ENCODE assay signal across 8 cellular contexts in genomic region chr20:10674684-10675455, GRCh38. TPM values are rescaled to one million over a fixed set of nuclear protein-coding genes. Genes with fewer than 3 reads are reported as not detected.
DNase-seq lines count a peak whose midpoint lies in the region; ATAC-seq and TF ChIP-seq lines count a peak whose summit lies in the region.

No MANE protein-coding gene starts in this region.

- peaks cover 26% of the 10 kb centered on the region for H3K4me1 Mint-ChIP-seq in activated CD8-positive, alpha-beta memory T cell treated with anti-CD3 and anti-CD28 coated beads, Interleukin-2, amount 10 ng/mL, durations not matched to agents 7 days and 5 days
- peaks cover 0 to 27% (median 18%) of the 10 kb centered on the region in 7 donors for H3K4me1 Mint-ChIP-seq in naive thymus-derived CD4-positive, alpha-beta T cell

- no peaks in the 10 kb centered on the region for H3K36me3 Mint-ChIP-seq in activated CD8-positive, alpha-beta memory T cell treated with anti-CD3 and anti-CD28 coated beads, Interleukin-2, amount 10 ng/mL, durations not matched to agents 7 days and 5 days
- H3K36me3 Mint-ChIP-seq in naive thymus-derived CD4-positive, alpha-beta T cell: no peaks in the 10 kb centered on the region

- intact Hi-C loops in naive thymus-derived CD4-positive, alpha-beta T cell (cut with micrococcal nuclease): loop anchor here in 1 of 2 donors (1.0 to 5.0 kb wide), 3 partner anchors 240 to 1217 kb away; partner anchors contain the start of genes ANKEF1 and SLX4IP
- intact Hi-C loops in vagina (cut with DNase I): loop anchor here (5.0 to 10.0 kb wide), 2 partner anchors 203 to 600 kb away; no protein-coding TSS in a partner anchor

- H3K9me3 Mint-ChIP-seq in activated CD8-positive, alpha-beta memory T cell treated with anti-CD3 and anti-CD28 coated beads, Interleukin-2, amount 10 ng/mL, durations not matched to agents 7 days and 5 days (ENCODE audit: low read depth): no peaks in the 10 kb centered on the region
- H3K9me3 Mint-ChIP-seq in naive thymus-derived CD4-positive, alpha-beta T cell: peaks cover 0 to 3% (median 0%) of the 10 kb centered on the region in 11 donors

- H3K4me3 ChIP-seq in fibroblast of pulmonary artery (replicated peaks; ENCODE audit: low read depth, low read length): peak overlapping the region; percentile 95
- no peak overlapping the region for H3K4me3 ChIP-seq in naive thymus-derived CD4-positive, alpha-beta T cell (ENCODE audit: low read length)
- H3K4me3 ChIP-seq in vagina: peak overlapping the region; percentile 91 to 97

- ATAC-seq in GM19043 (IDR thresholded peaks at IDR 0.05; ENCODE audit: low read depth, unreplicated experiment): peak; percentile 35
- ATAC-seq in HG03139 (IDR thresholded peaks at IDR 0.05; ENCODE audit: unreplicated experiment): peak; percentile 41
- peak; percentile 54 for ATAC-seq in activated CD8-positive, alpha-beta memory T cell treated with anti-CD3 and anti-CD28 coated beads, Interleukin-2, amount 10 ng/mL, durations not matched to agents 7 days and 5 days
- ATAC-seq in naive thymus-derived CD4-positive, alpha-beta T cell: peak; percentile 46

- no peaks in the 10 kb centered on the region for H3K4me1 ChIP-seq in naive thymus-derived CD4-positive, alpha-beta T cell (ENCODE audit: control insufficient read depth in 2 of 2, insufficient read depth in 2 of 2, low read length in 2 of 2)
- H3K4me1 ChIP-seq in vagina: peaks cover 13% of the 10 kb centered on the region

- H3K27me3 Mint-ChIP-seq in activated CD8-positive, alpha-beta memory T cell treated with anti-CD3 and anti-CD28 coated beads, Interleukin-2, amount 10 ng/mL, durations not matched to agents 7 days and 5 days: peaks cover 74% of the 10 kb centered on the region
- peaks cover 52 to 73% (median 53%) of the 10 kb centered on the region in 5 donors for H3K27me3 Mint-ChIP-seq in naive thymus-derived CD4-positive, alpha-beta T cell

- peak overlapping the region; percentile 62 for H3K4me3 Mint-ChIP-seq in activated CD8-positive, alpha-beta memory T cell treated with anti-CD3 and anti-CD28 coated beads, Interleukin-2, amount 10 ng/mL, durations not matched to agents 7 days and 5 days
- peak overlapping the region; percentile 28 to 77 (median 64) for H3K4me3 Mint-ChIP-seq in naive thymus-derived CD4-positive, alpha-beta T cell

- DNase-seq in CMK (ENCODE audit: low read depth) (peak; percentile 49), NCI-H345 (lab: John Stamatoyannopoulos, UW) (peak; percentile 85), fibroblast of pulmonary artery (ENCODE audit: low read depth) (peak; percentile 77), vagina (ENCODE audit: extremely low spot score in 2 of 2) (no peak)
- DNase-seq in activated CD8-positive, alpha-beta memory T cell treated with anti-CD3 and anti-CD28 coated beads, Interleukin-2, amount 10 ng/mL, durations not matched to agents 7 days and 5 days: peak; percentile 70
- peak in 1 of 9 donors; percentile 59 for DNase-seq in naive thymus-derived CD4-positive, alpha-beta T cell

- no peaks in the 10 kb centered on the region for H3K36me3 ChIP-seq in naive thymus-derived CD4-positive, alpha-beta T cell (ENCODE audit: control insufficient read depth in 2 of 3, insufficient read depth in 3 of 3, low read length in 3 of 3)
- no peaks in the 10 kb centered on the region for H3K36me3 ChIP-seq in vagina

- TF ChIP-seq CTCF in fibroblast of pulmonary artery (IDR thresholded peaks at IDR 0.05; ENCODE audit: low read length, missing control alignments) (peak; percentile 67), vagina (IDR thresholded peaks at IDR 0.05) (peak; percentile 47 to 96 (median 92))

- POLR2A ChIA-PET in naive thymus-derived CD4-positive, alpha-beta T cell (lab: Charles Lee): no interaction called here

- no peak for TF ChIP-seq POLR2A in vagina (IDR thresholded peaks at IDR 0.05)

- no peak overlapping the region for H3K27ac Mint-ChIP-seq in activated CD8-positive, alpha-beta memory T cell treated with anti-CD3 and anti-CD28 coated beads, Interleukin-2, amount 10 ng/mL, durations not matched to agents 7 days and 5 days
- H3K27ac Mint-ChIP-seq in naive thymus-derived CD4-positive, alpha-beta T cell: no peak overlapping the region

- CTCF ChIA-PET in activated CD8-positive, alpha-beta memory T cell treated with anti-CD3 and anti-CD28 coated beads, Interleukin-2, amount 10 ng/mL, durations not matched to agents 7 days and 5 days (lab: Charles Lee): interaction anchor here (0.8 to 2.2 kb wide), 7 partner anchors 8 to 123 kb away, joined by 3 to 6 read pairs (median 3); no protein-coding TSS in a partner anchor
- CTCF ChIA-PET in naive thymus-derived CD4-positive, alpha-beta T cell (lab: Charles Lee): no interaction called here

- peaks cover 11 to 12% of the 10 kb centered on the region in 2 donors for H3K27me3 ChIP-seq in naive thymus-derived CD4-positive, alpha-beta T cell (ENCODE audit: control insufficient read depth in 2 of 2, insufficient read depth in 2 of 2, low read length in 2 of 2)
- no peaks in the 10 kb centered on the region for H3K27me3 ChIP-seq in vagina

- H3K9me3 ChIP-seq in naive thymus-derived CD4-positive, alpha-beta T cell (ENCODE audit: control insufficient read depth in 2 of 3, low read length in 3 of 3): no peaks in the 10 kb centered on the region
- H3K9me3 ChIP-seq in vagina: no peaks in the 10 kb centered on the region

- H3K27ac ChIP-seq in naive thymus-derived CD4-positive, alpha-beta T cell (ENCODE audit: low read depth, low read length): no peak overlapping the region
- H3K27ac ChIP-seq in vagina: peak overlapping the region; percentile 97

RNA-seq across cellular contexts. Expression of gene JAG1, which starts 1.1 kb away (rescaled TPM):
- under 1 TPM; 0.15 to 0.54 TPM for total RNA-seq in activated CD8-positive, alpha-beta memory T cell treated with anti-CD3 and anti-CD28 coated beads, Interleukin-2, amount 10 ng/mL, durations not matched to agents 7 days and 5 days
- total RNA-seq in naive thymus-derived CD4-positive, alpha-beta T cell: 1 to 10 TPM in 2 of 5 experiments, under 1 TPM in 1, not detected in 2; 0.46 to 7.0 (median 2.6) TPM
- polyA plus RNA-seq in naive thymus-derived CD4-positive, alpha-beta T cell: under 1 TPM; 0.07 to 0.62 TPM
- 185 TPM for total RNA-seq in vagina

Comparison
In these comparisons a context has a peak if more than half of its experiments do, and no peak if none do; other contexts are left out.
1. DNase-seq: peak in CMK (single experiment), NCI-H345 (single experiment), activated CD8-positive, alpha-beta memory T cell treated with anti-CD3 and anti-CD28 coated beads, Interleukin-2, amount 10 ng/mL, durations not matched to agents 7 days and 5 days (single experiment) and fibroblast of pulmonary artery (single experiment); none in vagina (0 of 2).
2. RNA of gene JAG1, which starts 1.1 kb away (total RNA-seq): 185 TPM in vagina (single experiment); 0.15 to 0.54 TPM in activated CD8-positive, alpha-beta memory T cell treated with anti-CD3 and anti-CD28 coated beads, Interleukin-2, amount 10 ng/mL, durations not matched to agents 7 days and 5 days and 0.46 to 7.0 TPM in naive thymus-derived CD4-positive, alpha-beta T cell; every median in the first group is over 10 times any median in the second.
3. Peak in every context shown above with its lines, with median percentiles within 50 percentile points of each other: ATAC-seq.